In genomic region chr9:94169978-94170377, GRCh38 we compare ENCODE assay signal across 9 cellular contexts.
A peak's percentile ranks its signal among the peaks of the same experiment; 100 is the strongest.
DNase-seq lines count a peak whose midpoint lies in the region; TF ChIP-seq lines count a peak whose summit lies in the region.
"Had no signal": no experiment of that assay in that cellular context is flagged by ENCODE, and none has a peak within 500 bp of the region (broad histone marks: within the 10 kb centered on the region; RNA-seq: fewer than 3 reads in every experiment).

No MANE protein-coding gene starts in this region.

- no peak for TF ChIP-seq POLR2A in sigmoid colon (IDR thresholded peaks at IDR 0.05)
- no peak for TF ChIP-seq POLR2A in ovary (IDR thresholded peaks at IDR 0.05)

- H3K79me2 ChIP-seq in OCI-LY7 (ENCODE audit: insufficient read depth, low read depth, low read length) = peaks cover 82% of the 10 kb centered on the region

- peaks cover 38% of the 10 kb centered on the region for H3K4me1 Mint-ChIP-seq in endodermal cell

- H3K9me2 ChIP-seq in OCI-LY7 (ENCODE audit: insufficient read depth, low read length) = no peaks in the 10 kb centered on the region

- H3K9ac ChIP-seq in endodermal cell (ENCODE audit: extremely low read depth, low read length, poor library complexity, severe bottlenecking) = no peak overlapping the region

- H3K9me3 ChIP-seq in OCI-LY7 (ENCODE audit: low read length) (no peaks in the 10 kb centered on the region), endodermal cell (ENCODE audit: control insufficient read depth, low read length) (no peaks in the 10 kb centered on the region), sigmoid colon (no peaks in the 10 kb centered on the region), ovary (no peaks in the 10 kb centered on the region)

- no peaks in the 10 kb centered on the region for H3K9me3 Mint-ChIP-seq in endodermal cell

- CTCF ChIA-PET in OCI-LY7 (lab: Charles Lee; ENCODE audit: unreplicated experiment) = no interaction called here

- BruUV-seq in OCI-LY7 (replicated peaks; lab: Mats Ljungman, UMichigan) = no TSS peak

- no peaks in the 10 kb centered on the region for H3K27me3 Mint-ChIP-seq in endodermal cell (ENCODE audit: insufficient read depth)

- no peak overlapping the region for H3K4me3 Mint-ChIP-seq in endodermal cell

- H3K4me1 ChIP-seq in OCI-LY7 (ENCODE audit: insufficient read depth, low read length, poor library complexity, severe bottlenecking) (peaks cover 72% of the 10 kb centered on the region), endodermal cell (ENCODE audit: control insufficient read depth, insufficient read depth, low read length) (no peaks in the 10 kb centered on the region), sigmoid colon (peaks cover 0 to 76% (median 75%) of the 10 kb centered on the region in 4 donors), ovary (ENCODE audit: insufficient read depth) (peaks cover 17% of the 10 kb centered on the region)

- H3K27me3 ChIP-seq in endodermal cell (ENCODE audit: control insufficient read depth, insufficient read depth, low read length, poor library complexity, severe bottlenecking) (no peaks in the 10 kb centered on the region), sigmoid colon (no peaks in the 10 kb centered on the region), dorsolateral prefrontal cortex (no peaks in the 10 kb centered on the region), ovary (no peaks in the 10 kb centered on the region)

- peaks cover 16% of the 10 kb centered on the region for H3K36me3 Mint-ChIP-seq in endodermal cell (ENCODE audit: low read depth)

- no peak overlapping the region for H2AFZ ChIP-seq in OCI-LY7 (ENCODE audit: low read length)

- POLR2A ChIA-PET in OCI-LY7 (lab: Charles Lee) = interaction anchor here (0.6 to 0.8 kb wide), 2 partner anchors 17 to 30 kb away, joined by 3 to 5 read pairs; no protein-coding TSS in a partner anchor

- H3K27ac Mint-ChIP-seq in endodermal cell = no peak overlapping the region

- intact Hi-C loops in OCI-LY7 (cut with micrococcal nuclease; ENCODE audit: unreplicated experiment) = loop anchor here (5.0 kb wide), 1 partner anchor 1707 kb away; the partner anchor contains the start of gene ERCC6L2
- intact Hi-C loops in sigmoid colon (cut with DNase I) = loop anchor here (5.0 kb wide), 1 partner anchor 38 kb away; no protein-coding TSS in a partner anchor
- intact Hi-C loops in dorsolateral prefrontal cortex (cut with DNase I) = loop anchor here (5.0 to 10.0 kb wide), 4 partner anchors 42 to 135 kb away; partner anchors contain the start of gene PTPDC1 (in 1 of the 2)
- intact Hi-C loops in ovary (cut with DNase I) = loop anchor here in 1 of 4 donors (5.0 kb wide), 1 partner anchor 138 kb away; no protein-coding TSS in a partner anchor

- H3K4me3 ChIP-seq in GM12865 (ENCODE audit: low read depth, low read length) = peak overlapping the region; percentile 52
- peak overlapping the region; percentile 83 for H3K4me3 ChIP-seq in OCI-LY7 (ENCODE audit: low read depth, low read length, poor library complexity, severe bottlenecking)
- H3K4me3 ChIP-seq in endodermal cell (ENCODE audit: low read length) = peak overlapping the region; percentile 97
- H3K4me3 ChIP-seq in sigmoid colon = peak overlapping the region in 2 of 4 donors; percentile 2 to 92
- peak overlapping the region in 10 of 59 donors; percentile 1 to 99 (median 60) for H3K4me3 ChIP-seq in dorsolateral prefrontal cortex
- no peak overlapping the region for H3K4me3 ChIP-seq in ovary

- H3K4me2 ChIP-seq in OCI-LY7 (ENCODE audit: low read length) = peak overlapping the region; percentile 82

- no peak for TF ChIP-seq EP300 in sigmoid colon (IDR thresholded peaks at IDR 0.05)
- TF ChIP-seq EP300 in ovary (IDR thresholded peaks at IDR 0.05) = no peak

- H4K20me1 ChIP-seq in OCI-LY7 (ENCODE audit: insufficient read depth, low read length) = peaks cover 57% of the 10 kb centered on the region

- DNase-seq in GM12865 (ENCODE audit: low read depth) (no peak), OCI-LY7 (ENCODE audit: low spot score) (no peak), endodermal cell (no peak), sigmoid colon (no peak), dorsolateral prefrontal cortex (no peak), NCI-H226 (no peak), ovary (no peak)
- DNase-seq: NCI-H1092 treated with DMSO at 0.1 percent for 48 hours, SHP77 had no signal

- H3K27ac ChIP-seq in OCI-LY7 (ENCODE audit: low read depth, low read length, poor library complexity, severe bottlenecking) = no peak overlapping the region
- no peak overlapping the region for H3K27ac ChIP-seq in endodermal cell (ENCODE audit: low read depth, low read length)
- peak overlapping the region; percentile 100 for H3K27ac ChIP-seq in sigmoid colon
- peak overlapping the region in 3 of 59 donors; percentile 8 to 17 (median 10) for H3K27ac ChIP-seq in dorsolateral prefrontal cortex
- H3K27ac ChIP-seq in ovary = peak overlapping the region in 1 of 2 donors; percentile 7

- no peak for TF ChIP-seq CTCF in GM12865 (IDR thresholded peaks at IDR 0.05; ENCODE audit: insufficient read depth, low read depth, low read length, missing control alignments)
- TF ChIP-seq CTCF in OCI-LY7 (conservative IDR thresholded peaks at IDR 0.05; ENCODE audit: low read length) = no peak
- TF ChIP-seq CTCF in endodermal cell (conservative IDR thresholded peaks at IDR 0.05) = no peak
- no peak for TF ChIP-seq CTCF in sigmoid colon (IDR thresholded peaks at IDR 0.05)
- TF ChIP-seq CTCF in dorsolateral prefrontal cortex (IDR thresholded peaks at IDR 0.05 in 54 of 56, conservative IDR thresholded peaks at IDR 0.05 in 2 of 56; ENCODE audit: low read depth in 1 of 56, partially characterized antibody in 56 of 56) = no peak
- no peak for TF ChIP-seq CTCF in ovary (IDR thresholded peaks at IDR 0.05)

- H3K36me3 ChIP-seq in OCI-LY7 (ENCODE audit: insufficient read depth, low read length) = peaks cover 78% of the 10 kb centered on the region
- H3K36me3 ChIP-seq in endodermal cell (ENCODE audit: control insufficient read depth, insufficient read depth, low read length) = peaks cover 24% of the 10 kb centered on the region
- H3K36me3 ChIP-seq in sigmoid colon = peaks cover 0 to 20% (median 0%) of the 10 kb centered on the region in 4 donors
- H3K36me3 ChIP-seq in ovary = no peaks in the 10 kb centered on the region

- 83 to 97% methylated on average over 1 of the region's 1 CpG for WGBS in endodermal cell (ENCODE audit: insufficient coverage in 1 of 2, insufficient read length in 1 of 2), 2 experiments
- 51 to 63% methylated on average over 1 of the region's 1 CpG for WGBS in sigmoid colon, 2 donors
- 16 to 32% (median 22%) methylated on average over 1 of the region's 1 CpG for WGBS in ovary, 3 donors

Comparison
In these comparisons a context has a peak if more than half of its experiments do, and no peak if none do; other contexts are left out.
1. H3K27ac ChIP-seq: peak in sigmoid colon (4 of 4); none in OCI-LY7 (single experiment) and endodermal cell (single experiment).